ENCODE assay signal across 16 cellular contexts in genomic region chr9:107342762-107343161, GRCh38. TPM values are rescaled to one million over a fixed set of nuclear protein-coding genes. Genes with fewer than 3 reads are reported as not detected.
DNase-seq lines count a peak whose midpoint lies in the region; ATAC-seq, FAIRE-seq and TF ChIP-seq lines count a peak whose summit lies in the region.
"Had no signal": no experiment of that assay in that cellular context is flagged by ENCODE, and none has a peak within 500 bp of the region (broad histone marks: within the 10 kb centered on the region; RNA-seq: fewer than 3 reads in every experiment).

No MANE protein-coding gene starts in this region.

- TF ChIP-seq EP300 in HepG2 (IDR thresholded peaks at IDR 0.05; ENCODE audit: low read depth in 2 of 2, low read length in 2 of 2) (no peak), HepG2 (CRISPR knock-in tag; IDR thresholded peaks at IDR 0.05; ENCODE audit: borderline replicate concordance) (no peak)

- DNase-seq in HepG2 (ENCODE audit: low spot score) (no peak), right lobe of liver (no peak), neural progenitor cell (ENCODE audit: low spot score) (no peak), adrenal gland (no peak), endothelial cell (ENCODE audit: low spot score) (no peak)
- DNase-seq in stimulated activated effector memory CD8-positive, alpha-beta T cell treated with anti-CD3 and anti-CD28 coated beads, Interleukin-12 subunit alpha, Interleukin-12 subunit beta, amount 100 ng/mL, for 72 hours (ENCODE audit: low spot score in 2 of 2), result peak in 1 of 2 donors; percentile 35
- DNase-seq: 8988T; CD4-positive, alpha-beta memory T cell; H9 had no signal

- H3K79me2 ChIP-seq in HepG2 (ENCODE audit: insufficient read depth, low read length) (no peaks in the 10 kb centered on the region), neural progenitor cell (ENCODE audit: low read depth) (no peaks in the 10 kb centered on the region)

- H3K4me1 Mint-ChIP-seq in neural progenitor cell (no peaks in the 10 kb centered on the region), endothelial cell (ENCODE audit: unreplicated experiment) (peaks cover 8% of the 10 kb centered on the region)
- peaks cover 7% of the 10 kb centered on the region for H3K4me1 Mint-ChIP-seq in stimulated activated effector memory CD8-positive, alpha-beta T cell treated with anti-CD3 and anti-CD28 coated beads, Interleukin-12 subunit alpha, Interleukin-12 subunit beta, amount 100 ng/mL, for 72 hours

- no peak overlapping the region for H3K4me3 Mint-ChIP-seq in neural progenitor cell
- H3K4me3 Mint-ChIP-seq in stimulated activated effector memory CD8-positive, alpha-beta T cell treated with anti-CD3 and anti-CD28 coated beads, Interleukin-12 subunit alpha, Interleukin-12 subunit beta, amount 100 ng/mL, for 72 hours, result no peak overlapping the region
- H3K4me3 Mint-ChIP-seq in endothelial cell (ENCODE audit: unreplicated experiment), result no peak overlapping the region
- H3K4me3 Mint-ChIP-seq: CD14-positive monocyte; CD4-positive, alpha-beta memory T cell; H9 had no signal

- ATAC-seq in HepG2 (no peak), right lobe of liver (no peak), HG03432 (IDR thresholded peaks at IDR 0.05; ENCODE audit: unreplicated experiment) (no peak)
- no peak for ATAC-seq in stimulated activated effector memory CD8-positive, alpha-beta T cell treated with anti-CD3 and anti-CD28 coated beads, Interleukin-12 subunit alpha, Interleukin-12 subunit beta, amount 100 ng/mL, for 72 hours

- H3K27me3 ChIP-seq in HepG2 (ENCODE audit: control insufficient read depth in 1 of 2, insufficient read depth in 2 of 2, low read length in 2 of 2) (no peaks in the 10 kb centered on the region), right lobe of liver (no peaks in the 10 kb centered on the region), neural progenitor cell (no peaks in the 10 kb centered on the region), adrenal gland (no peaks in the 10 kb centered on the region)
- H3K27me3 ChIP-seq: BLaER1 had no signal

- CTCF ChIA-PET in HepG2 (lab: Yijun Ruan, JAX; ENCODE audit: low intra/inter-chr PET ratio, low total read pairs), result no interaction called here

- no peak for TF ChIP-seq CTCF in HepG2 (CRISPR knock-in tag; IDR thresholded peaks at IDR 0.05)
- TF ChIP-seq CTCF in right lobe of liver (IDR thresholded peaks at IDR 0.05), result no peak
- TF ChIP-seq CTCF in neural progenitor cell (IDR thresholded peaks at IDR 0.05), result no peak
- TF ChIP-seq CTCF in adrenal gland (IDR thresholded peaks at IDR 0.05), result no peak
- TF ChIP-seq CTCF in endothelial cell (IDR thresholded peaks at IDR 0.05; ENCODE audit: unreplicated experiment), result no peak

- H3K36me3 Mint-ChIP-seq in neural progenitor cell (peaks cover 2% of the 10 kb centered on the region), endothelial cell (ENCODE audit: low read depth, unreplicated experiment) (peaks cover 4% of the 10 kb centered on the region)
- peaks cover 12% of the 10 kb centered on the region for H3K36me3 Mint-ChIP-seq in stimulated activated effector memory CD8-positive, alpha-beta T cell treated with anti-CD3 and anti-CD28 coated beads, Interleukin-12 subunit alpha, Interleukin-12 subunit beta, amount 100 ng/mL, for 72 hours

- no peaks in the 10 kb centered on the region; a peak in 1 of 5 replicates for H3K36me3 ChIP-seq in HepG2 (replicated peaks in 1 of 2; ENCODE audit: control insufficient read depth in 1 of 2, insufficient read depth in 2 of 2, low read length in 2 of 2)
- peaks cover 0 to 4% (median 0%) of the 10 kb centered on the region in 4 donors for H3K36me3 ChIP-seq in right lobe of liver
- H3K36me3 ChIP-seq in neural progenitor cell, result no peaks in the 10 kb centered on the region
- H3K36me3 ChIP-seq in adrenal gland (replicated peaks in 1 of 2), result no peaks in the 10 kb centered on the region

- H3K27me3 Mint-ChIP-seq in neural progenitor cell (ENCODE audit: insufficient read depth, low read depth) (peaks cover 4% of the 10 kb centered on the region), endothelial cell (ENCODE audit: unreplicated experiment) (peaks cover 10% of the 10 kb centered on the region)
- H3K27me3 Mint-ChIP-seq: CD4-positive, alpha-beta memory T cell had no signal

- intact Hi-C loops in HepG2 (cut with micrococcal nuclease; ENCODE audit: unreplicated experiment) (no loop called here), right lobe of liver (cut with DNase I) (loop anchor here in 1 of 2 donors (5.0 kb wide), 1 partner anchor 105 kb away; no protein-coding TSS in a partner anchor), adrenal gland (cut with DNase I) (loop anchor here (5.0 to 10.0 kb wide), 2 partner anchors 98 to 105 kb away; no protein-coding TSS in a partner anchor)

- H3K27ac ChIP-seq in HepG2 (ENCODE audit: extremely low read length, insufficient read depth, low read length) (no peak overlapping the region), right lobe of liver (no peak overlapping the region), neural progenitor cell (no peak overlapping the region), adrenal gland (no peak overlapping the region)
- H3K27ac ChIP-seq: BLaER1 had no signal

- no peak overlapping the region for H3K4me3 ChIP-seq in HepG2 (replicated peaks in 1 of 3; ENCODE audit: insufficient read depth in 1 of 3, low read depth in 2 of 3, low read length in 3 of 3)
- H3K4me3 ChIP-seq in right lobe of liver, result no peak overlapping the region
- no peak overlapping the region for H3K4me3 ChIP-seq in neural progenitor cell
- H3K4me3 ChIP-seq in adrenal gland, result no peak overlapping the region
- H3K4me3 ChIP-seq: BLaER1 had no signal

- POLR2A ChIA-PET in HepG2 (lab: Yijun Ruan, JAX), result interaction anchor here (1.9 kb wide), 1 partner anchor 25 kb away, joined by 8 read pairs; no protein-coding TSS in a partner anchor

- FAIRE-seq in HepG2 (lab: Jason Lieb, UNC), result no peak
- FAIRE-seq: G401.6, GM12891, GM19239, H1 had no signal

- no TSS peak for BruUV-seq in HepG2 (replicated peaks; lab: Mats Ljungman, UMichigan)

- H2AFZ ChIP-seq in HepG2 (ENCODE audit: low read length), result no peak overlapping the region
- H2AFZ ChIP-seq in neural progenitor cell (replicated peaks), result no peak overlapping the region

- peaks cover 8% of the 10 kb centered on the region for H3F3A ChIP-seq in neural progenitor cell (ENCODE audit: low read depth)

- H3K9ac ChIP-seq in HepG2 (ENCODE audit: insufficient read depth, low read depth, low read length), result no peak overlapping the region
- no peak overlapping the region for H3K9ac ChIP-seq in neural progenitor cell
- H3K9ac ChIP-seq: BLaER1 had no signal

- TF ChIP-seq POLR2A in HepG2 (IDR thresholded peaks at IDR 0.05; ENCODE audit: insufficient read depth in 1 of 2, low read depth in 2 of 2, low read length in 2 of 2) (no peak), right lobe of liver (IDR thresholded peaks at IDR 0.05) (no peak), adrenal gland (IDR thresholded peaks at IDR 0.05) (no peak)

- no peak for TF ChIP-seq RAD21 in HepG2 (CRISPR knock-in tag; IDR thresholded peaks at IDR 0.05)

- peak overlapping the region; percentile 19 for H3K27ac Mint-ChIP-seq in neural progenitor cell
- peak overlapping the region; percentile 82 for H3K27ac Mint-ChIP-seq in stimulated activated effector memory CD8-positive, alpha-beta T cell treated with anti-CD3 and anti-CD28 coated beads, Interleukin-12 subunit alpha, Interleukin-12 subunit beta, amount 100 ng/mL, for 72 hours
- no peak overlapping the region for H3K27ac Mint-ChIP-seq in endothelial cell (ENCODE audit: unreplicated experiment)
- H3K27ac Mint-ChIP-seq: CD14-positive monocyte, H9 had no signal

- H3K9me3 ChIP-seq in HepG2 (ENCODE audit: low read length) (no peaks in the 10 kb centered on the region), right lobe of liver (no peaks in the 10 kb centered on the region), neural progenitor cell (ENCODE audit: low read depth) (no peaks in the 10 kb centered on the region), adrenal gland (replicated peaks in 1 of 3) (no peaks in the 10 kb centered on the region)
- H3K9me3 ChIP-seq: BLaER1 had no signal

- H3K4me2 ChIP-seq in HepG2 (ENCODE audit: low read depth, low read length) (no peak overlapping the region), neural progenitor cell (no peak overlapping the region)
- H3K4me2 ChIP-seq: BLaER1 had no signal

- H3K4me1 ChIP-seq in HepG2 (ENCODE audit: insufficient read depth, low read length) (peaks cover 11% of the 10 kb centered on the region), right lobe of liver (peaks cover 0 to 10% (median 3%) of the 10 kb centered on the region in 4 donors), neural progenitor cell (no peaks in the 10 kb centered on the region), adrenal gland (replicated peaks in 1 of 2) (peaks cover 3 to 8% of the 10 kb centered on the region in 2 donors)

- in situ Hi-C loops in HepG2 (cut with HindIII; ENCODE audit: extremely low pct_ligation_motif_present, low pct_unique_long_range_greater_than_20kb), result no loop called here

- H4K20me1 ChIP-seq in HepG2 (ENCODE audit: insufficient read depth, low read length) (no peaks in the 10 kb centered on the region), neural progenitor cell (ENCODE audit: low read depth) (no peaks in the 10 kb centered on the region)
- H4K20me1 ChIP-seq: BLaER1 had no signal

- H3K9me3 Mint-ChIP-seq in neural progenitor cell (no peaks in the 10 kb centered on the region), endothelial cell (ENCODE audit: unreplicated experiment) (no peaks in the 10 kb centered on the region)
- no peaks in the 10 kb centered on the region for H3K9me3 Mint-ChIP-seq in stimulated activated effector memory CD8-positive, alpha-beta T cell treated with anti-CD3 and anti-CD28 coated beads, Interleukin-12 subunit alpha, Interleukin-12 subunit beta, amount 100 ng/mL, for 72 hours
- H3K9me3 Mint-ChIP-seq: H9 had no signal

- 78% methylated on average over 4 of the region's 4 CpGs for WGBS in HepG2 (ENCODE audit: low lambda C conversion rate)
- WGBS in right lobe of liver (ENCODE audit: insufficient coverage, low coverage, low lambda C conversion rate, missing lambda C conversion rate), result 78% methylated on average over 4 of the region's 4 CpGs
- WGBS in adrenal gland, 4 donors, result 74 to 89% (median 85%) methylated on average over 4 of the region's 4 CpGs

RNA-seq across cellular contexts. Expression of gene RAD23B, which starts 59.7 kb away (rescaled TPM):
- total RNA-seq in HepG2 (2016; rRNA removed; fragmentation: Illumina TruSeq; extraction: Trizol) (133 and 159 TPM in 2 replicates), right lobe of liver (100 to 1,000 TPM in 2 of 6 experiments, 10 to 100 TPM in 4; 86.9 to 110 (median 99.1) TPM), neural progenitor cell (ENCODE audit: low replicate concordance) (149 and 178 TPM in 2 replicates), adrenal gland (100 to 1,000 TPM in 4 of 8 donors, 10 to 100 TPM in 4; 50.1 to 145 (median 92.1) TPM), endothelial cell (ENCODE audit: unreplicated experiment) (116 TPM)
- 59.7 and 60.0 TPM in 2 replicates for total RNA-seq in HepG2 (2016; cell fraction: cytosol; rRNA removed; fragmentation: Illumina TruSeq; extraction: Trizol; ENCODE audit: low read depth)
- 128 and 156 TPM in 2 replicates for total RNA-seq in HepG2 (2016; cell fraction: insoluble cytoplasmic fraction; rRNA removed; fragmentation: Illumina TruSeq; extraction: Trizol)
- 120 and 126 TPM in 2 replicates for total RNA-seq in HepG2 (2016; cell fraction: membrane; rRNA removed; fragmentation: Illumina TruSeq; extraction: Trizol)
- 62.9 and 65.9 TPM in 2 replicates for total RNA-seq in HepG2 (2016; cell fraction: nucleus; rRNA removed; fragmentation: Illumina TruSeq; extraction: Trizol)
- polyA plus RNA-seq in HepG2 (2011; rRNA removed) (156 and 162 TPM in 2 replicates), adrenal gland (100 to 1,000 TPM in 1 of 3 donors, 10 to 100 TPM in 2; 31.7 to 222 (median 32.7) TPM)
- polyA plus RNA-seq in HepG2 (2011; cell fraction: cytosol; rRNA removed), result 93.8 and 114 TPM in 2 replicates
- polyA plus RNA-seq in HepG2 (2011; cell fraction: nucleus; rRNA removed), result 25.3 and 25.6 TPM in 2 replicates
- 90.7 and 110 TPM in 2 replicates for polyA plus RNA-seq in HepG2 (2012)
- 26.3 and 31.4 TPM in 2 replicates for polyA plus RNA-seq in HepG2 (2016; cell fraction: cytosol; fragmentation: Illumina TruSeq; extraction: Trizol; ENCODE audit: low read depth)
- 185 and 198 TPM in 2 replicates for polyA plus RNA-seq in HepG2 (2016; cell fraction: insoluble cytoplasmic fraction; fragmentation: Illumina TruSeq; extraction: Trizol; ENCODE audit: low read depth)
- polyA plus RNA-seq in HepG2 (2016; cell fraction: membrane; fragmentation: Illumina TruSeq; extraction: Trizol; ENCODE audit: low read depth), result 79.8 and 80.6 TPM in 2 replicates
- polyA plus RNA-seq in HepG2 (2016; cell fraction: nucleus; fragmentation: Illumina TruSeq; extraction: Trizol; ENCODE audit: insufficient read depth, low read depth), result 67.0 and 71.9 TPM in 2 replicates
- polyA minus RNA-seq in HepG2 (2011; rRNA and poly(A)+ RNA removed; ENCODE audit: low replicate concordance), result 270 and 278 TPM in 2 replicates
- polyA minus RNA-seq in HepG2 (2011; cell fraction: cytosol; rRNA and poly(A)+ RNA removed), result 139 and 149 TPM in 2 replicates
- 85.5 and 87.8 TPM in 2 replicates for polyA minus RNA-seq in HepG2 (2011; cell fraction: nucleus; rRNA and poly(A)+ RNA removed)
